15 cellular contexts compared by ENCODE assay signal in the genomic region with DNA sequence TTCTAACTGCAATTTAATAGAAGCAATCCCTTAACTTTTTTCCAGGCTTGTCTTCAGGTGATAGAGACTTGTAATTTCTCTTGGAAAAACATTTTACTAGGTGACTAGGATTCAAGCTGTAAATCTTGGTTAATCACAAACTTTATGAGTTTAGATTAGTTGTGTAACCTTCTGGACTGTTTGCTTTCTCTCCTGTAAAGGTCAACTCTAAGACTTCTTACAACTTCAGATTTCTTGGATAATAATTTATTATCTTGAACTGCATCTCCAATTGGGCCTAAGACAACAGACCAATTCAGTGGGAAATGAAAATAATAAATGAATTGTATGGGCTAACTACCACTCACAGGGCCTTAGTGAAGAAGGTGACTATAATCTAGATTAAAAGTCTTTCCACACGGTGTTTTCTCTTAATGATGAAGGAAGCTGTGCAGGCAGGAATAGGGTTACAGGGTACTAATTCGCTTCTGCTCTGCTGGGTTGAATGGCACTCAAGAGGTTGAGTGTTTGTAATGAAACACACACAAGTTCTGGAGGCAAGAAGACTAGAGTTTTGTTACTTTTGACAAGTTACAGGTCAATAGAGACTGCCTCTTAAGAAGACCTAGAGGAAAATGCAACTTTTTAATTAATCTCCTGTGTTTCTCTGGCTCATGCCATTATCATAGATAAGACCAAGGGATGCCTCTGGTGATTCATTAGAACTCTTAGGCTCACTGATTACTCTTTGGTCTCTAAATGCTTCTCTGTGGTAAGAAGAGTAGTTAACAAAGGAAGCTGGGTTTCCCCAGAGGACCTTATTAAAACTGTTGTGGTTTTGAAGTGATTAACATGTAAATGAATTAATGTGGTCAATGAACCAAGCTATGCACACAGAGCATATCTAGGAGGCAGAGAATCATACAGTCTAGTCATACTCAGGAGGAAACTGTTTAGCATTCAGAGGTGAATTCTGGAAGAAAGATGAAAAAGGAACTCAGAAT. TPM values are rescaled to one million over a fixed set of nuclear protein-coding genes. Genes with fewer than 3 reads are reported as not detected.
DNase-seq lines count a peak whose midpoint lies in the region; ATAC-seq and TF ChIP-seq lines count a peak whose summit lies in the region.
"Had no signal": no experiment of that assay in that cellular context is flagged by ENCODE, and none has a peak within 500 bp of the region (broad histone marks: within the 10 kb centered on the region; RNA-seq: fewer than 3 reads in every experiment).

No MANE protein-coding gene starts in this region.

- H3K4me3 Mint-ChIP-seq in activated T-cell treated with anti-CD3 and anti-CD28 coated beads, Interleukin-2, amount 50 U/mL, for 24 hours, result no peak overlapping the region
- peak overlapping the region in 1 of 2 donors; percentile 1 for H3K4me3 Mint-ChIP-seq in effector memory CD8-positive, alpha-beta T cell

- no peak overlapping the region for H2AFZ ChIP-seq in smooth muscle cell (ENCODE audit: low read depth)

- no peaks in the 10 kb centered on the region for H3K79me2 ChIP-seq in smooth muscle cell (ENCODE audit: low read depth)

- H3K27ac Mint-ChIP-seq in activated T-cell treated with anti-CD3 and anti-CD28 coated beads, Interleukin-2, amount 50 U/mL, for 24 hours, result peak overlapping the region; percentile 42
- peak overlapping the region; percentile 14 to 35 for H3K27ac Mint-ChIP-seq in effector memory CD8-positive, alpha-beta T cell

- no peak for TF ChIP-seq CTCF in smooth muscle cell (IDR thresholded peaks at IDR 0.05; ENCODE audit: borderline replicate concordance, insufficient read depth, poor library complexity, severe bottlenecking)
- no peak for TF ChIP-seq CTCF in GM20000 (IDR thresholded peaks at IDR 0.05; ENCODE audit: extremely low read depth, missing control alignments)

- no peaks in the 10 kb centered on the region for H3K27me3 ChIP-seq in smooth muscle cell (ENCODE audit: low read depth)
- H3K27me3 ChIP-seq: thyroid gland had no signal

- no peaks in the 10 kb centered on the region for H3K9me3 Mint-ChIP-seq in activated T-cell treated with anti-CD3 and anti-CD28 coated beads, Interleukin-2, amount 50 U/mL, for 24 hours
- no peaks in the 10 kb centered on the region for H3K9me3 Mint-ChIP-seq in effector memory CD8-positive, alpha-beta T cell

- H3K36me3 ChIP-seq in smooth muscle cell (ENCODE audit: low read depth), result no peaks in the 10 kb centered on the region
- H3K36me3 ChIP-seq: thyroid gland had no signal

- no peak overlapping the region for H3K27ac ChIP-seq in smooth muscle cell (ENCODE audit: low read depth)
- H3K27ac ChIP-seq: thyroid gland had no signal

- DNase-seq in activated T-cell treated with anti-CD3 and anti-CD28 coated beads, Interleukin-2, amount 50 U/mL, for 24 hours, result no peak
- DNase-seq in activated T-cell treated with anti-CD3 and anti-CD28 coated beads for 4 hours (no peak), NAMALWA (ENCODE audit: low spot score) (peak; percentile 8), smooth muscle cell (lab: John Stamatoyannopoulos, UW; ENCODE audit: unreplicated experiment) (no peak), GM20000 (ENCODE audit: low spot score) (no peak), Ammon's horn (ENCODE audit: low spot score) (no peak)
- DNase-seq in effector memory CD8-positive, alpha-beta T cell, result peak in 2 of 3 experiments; percentile 4 to 19
- DNase-seq in activated CD4-positive, CD25-positive, alpha-beta regulatory T cell treated with anti-CD3 and anti-CD28 coated beads, Interleukin-2, amount 50 U/mL, for 72 hours, result no peak
- DNase-seq: DND-41, NCI-H1105 treated with DMSO at 0.1 percent for 48 hours, thyroid gland had no signal

- H3F3A ChIP-seq in smooth muscle cell (ENCODE audit: low read depth), result no peaks in the 10 kb centered on the region

- H3K9ac ChIP-seq in smooth muscle cell (ENCODE audit: low read depth), result no peak overlapping the region

- H4K20me1 ChIP-seq in smooth muscle cell (ENCODE audit: low read depth), result no peaks in the 10 kb centered on the region

- H3K27me3 Mint-ChIP-seq in activated T-cell treated with anti-CD3 and anti-CD28 coated beads, Interleukin-2, amount 50 U/mL, for 24 hours, result peaks cover 26% of the 10 kb centered on the region
- H3K27me3 Mint-ChIP-seq in effector memory CD8-positive, alpha-beta T cell, result peaks cover 26 to 34% of the 10 kb centered on the region in 2 donors

- H3K36me3 Mint-ChIP-seq in activated T-cell treated with anti-CD3 and anti-CD28 coated beads, Interleukin-2, amount 50 U/mL, for 24 hours (ENCODE audit: low read depth), result no peaks in the 10 kb centered on the region
- no peaks in the 10 kb centered on the region for H3K36me3 Mint-ChIP-seq in effector memory CD8-positive, alpha-beta T cell (ENCODE audit: insufficient read depth)

- no peak overlapping the region for H3K4me3 ChIP-seq in smooth muscle cell
- H3K4me3 ChIP-seq: lung, thyroid gland had no signal

- peaks cover 22% of the 10 kb centered on the region for H3K4me1 Mint-ChIP-seq in activated T-cell treated with anti-CD3 and anti-CD28 coated beads, Interleukin-2, amount 50 U/mL, for 24 hours (ENCODE audit: low read depth)
- peaks cover 7 to 13% of the 10 kb centered on the region in 2 donors for H3K4me1 Mint-ChIP-seq in effector memory CD8-positive, alpha-beta T cell (ENCODE audit: low read depth in 2 of 2)

- peak; percentile 93 for ATAC-seq in effector memory CD8-positive, alpha-beta T cell (replicated peaks)
- ATAC-seq: SK-N-SH treated with all-trans-retinoic acid at 6 μM for 48 hours had no signal

- 66% methylated on average over 2 of the region's 2 CpGs for whole genome bisulfite sequencing in smooth muscle cell (ENCODE audit: low lambda C conversion rate)

- H3K4me1 ChIP-seq in smooth muscle cell (ENCODE audit: low read depth), result peaks cover 11% of the 10 kb centered on the region
- H3K4me1 ChIP-seq: thyroid gland had no signal

- peak overlapping the region; percentile 26 for H3K4me2 ChIP-seq in smooth muscle cell

- no peaks in the 10 kb centered on the region for H3K9me3 ChIP-seq in smooth muscle cell (replicated peaks; ENCODE audit: low read depth)
- H3K9me3 ChIP-seq: thyroid gland had no signal

RNA-seq across cellular contexts. Expression of a gene that starts 30.0 kb away (rescaled TPM):
- not detected in 2 replicates for total RNA-seq in smooth muscle cell
- not detected in 2 replicates for polyA plus RNA-seq in smooth muscle cell
- total RNA-seq: dermis microvascular lymphatic vessel endothelial cell, lung, osteoblast, thyroid gland had no signal
- polyA plus RNA-seq: lung had no signal

RNA-seq across cellular contexts. Expression of a gene that starts 50.0 kb away (rescaled TPM):
- total RNA-seq in smooth muscle cell, result not detected in 2 replicates
- polyA plus RNA-seq in smooth muscle cell, result not detected in 2 replicates
- total RNA-seq: dermis microvascular lymphatic vessel endothelial cell, lung, osteoblast, thyroid gland had no signal
- polyA plus RNA-seq: lung had no signal

Comparison
In these comparisons a context has a peak if more than half of its experiments do, and no peak if none do; other contexts are left out.
1. DNase-seq: peak in NAMALWA (single experiment) and effector memory CD8-positive, alpha-beta T cell (2 of 3); none in activated T-cell treated with anti-CD3 and anti-CD28 coated beads, Interleukin-2, amount 50 U/mL, for 24 hours (single experiment), activated T-cell treated with anti-CD3 and anti-CD28 coated beads for 4 hours (single experiment), smooth muscle cell (single experiment), GM20000 (single experiment), Ammon's horn (single experiment) and activated CD4-positive, CD25-positive, alpha-beta regulatory T cell treated with anti-CD3 and anti-CD28 coated beads, Interleukin-2, amount 50 U/mL, for 72 hours (single experiment).